1 cellular context compared by ENCODE assay signal in genomic region chr11:8690374-8691342, GRCh38.
TF ChIP-seq lines count a peak whose summit lies in the region.

No MANE protein-coding gene starts in this region.

TF ChIP-seq in K562, 482 proteins besides CTCF, POLR2A, EP300 and RAD21:
- TF ChIP-seq POLR2AphosphoS5 (IDR thresholded peaks at IDR 0.05; ENCODE audit: control insufficient read depth, insufficient read depth, low read depth, low read length) (peak; percentile 61; the same call in 1 of the 2 replicates), CTBP1 (IDR thresholded peaks at IDR 0.05; ENCODE audit: borderline replicate concordance) (no peak), SPI1 (IDR thresholded peaks at IDR 0.05; ENCODE audit: borderline replicate concordance, low read depth, low read length) (no peak), C11orf30 (IDR thresholded peaks at IDR 0.05; ENCODE audit: low read depth) (peak; percentile 35), ZNF316 (IDR thresholded peaks at IDR 0.05) (peak; percentile 67), HCFC1 (IDR thresholded peaks at IDR 0.05; ENCODE audit: low read depth, low read length) (no peak)
